Comparison of ENCODE assay signal across 11 cellular contexts in the genomic region with DNA sequence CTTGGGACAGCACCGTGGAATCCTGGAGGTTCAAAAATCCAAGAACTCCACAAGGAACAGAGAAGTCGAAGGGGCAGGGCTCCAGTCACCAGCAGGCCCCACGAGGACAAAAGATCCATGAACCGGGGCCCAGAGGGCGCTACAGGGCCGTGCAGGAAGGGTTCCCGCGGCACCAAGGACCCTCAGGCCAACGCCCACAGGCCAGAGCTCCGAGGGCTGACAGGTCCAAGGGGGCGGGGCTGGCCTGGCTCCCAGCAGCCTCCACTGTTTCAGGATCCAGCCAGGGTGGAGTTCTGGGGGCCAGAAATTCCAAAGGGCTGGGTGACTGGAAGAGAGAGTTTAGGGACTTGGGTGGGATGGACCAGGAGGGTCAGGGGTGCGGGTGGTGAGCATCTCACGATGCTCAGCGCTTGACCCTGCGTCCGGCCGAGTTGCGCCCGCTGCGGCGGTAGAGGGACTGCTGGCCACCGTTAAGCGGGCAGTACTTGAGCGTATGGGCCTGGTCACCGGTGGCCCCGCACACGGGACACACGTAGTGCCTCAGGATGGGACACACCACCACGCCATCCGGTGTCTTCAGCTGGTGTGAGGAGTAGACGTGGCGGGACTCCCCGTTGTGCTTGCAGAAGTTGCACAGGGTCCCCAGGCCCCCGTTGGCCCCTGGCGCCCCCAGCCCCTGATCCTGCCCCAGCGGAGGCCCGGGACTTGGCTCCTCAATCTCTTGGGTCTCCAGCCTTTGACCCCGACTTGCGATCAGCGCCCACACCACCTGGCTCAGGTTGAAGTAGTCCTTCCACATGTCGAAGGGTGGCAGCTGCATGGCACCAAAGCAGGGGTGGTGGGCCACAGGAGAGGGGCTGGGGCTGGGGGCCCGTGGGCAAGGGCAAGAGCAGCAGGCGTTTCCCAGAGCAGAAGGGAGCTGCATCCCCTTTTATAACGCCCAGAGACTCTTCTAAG. TPM values are rescaled to one million over a fixed set of nuclear protein-coding genes. Genes with fewer than 3 reads are reported as not detected.
DNase-seq lines count a peak whose midpoint lies in the region; ATAC-seq and TF ChIP-seq lines count a peak whose summit lies in the region.
"Had no signal": no experiment of that assay in that cellular context is flagged by ENCODE, and none has a peak within 500 bp of the region (broad histone marks: within the 10 kb centered on the region; RNA-seq: fewer than 3 reads in every experiment).

NANOS2 (minus strand) TSS at position 905 of the 957 bp plus-strand sequence; CDS start at position 820, 85 bp downstream.

- DNase-seq in Daoy (ENCODE audit: low read depth), result peak; percentile 65
- DNase-seq in HCT116 (ENCODE audit: low read depth, low spot score), result peak; percentile 56
- peak; percentile 14 for DNase-seq in activated CD4-positive, alpha-beta memory T cell treated with anti-CD3 and anti-CD28 coated beads for 36 hours
- peak; percentile 92 for DNase-seq in iPS-NIHi7 (ENCODE audit: extremely low spot score)
- DNase-seq in NCI-H446 treated with DMSO at 0.1 percent for 48 hours (lab: John Stamatoyannopoulos, UW), result no peak
- DNase-seq in ureter (ENCODE audit: low spot score), result no peak
- no peak for DNase-seq in GDM1 (lab: John Stamatoyannopoulos, UW)
- DNase-seq in NCI-H1436 (lab: John Stamatoyannopoulos, UW), result no peak
- DNase-seq: body of pancreas, mucosa of descending colon, NCI-H1417 treated with DMSO at 0.1 percent for 48 hours had no signal

- H3K36me3 ChIP-seq in HCT116 (ENCODE audit: control insufficient read depth in 1 of 2, insufficient read depth in 2 of 2, low read length in 2 of 2), result no peaks in the 10 kb centered on the region

- peaks cover 4 to 12% of the 10 kb centered on the region in 2 experiments; a peak in 3 of 4 replicates for H3K4me1 ChIP-seq in HCT116 (ENCODE audit: control insufficient read depth in 1 of 2, insufficient read depth in 2 of 2, low read length in 2 of 2)

- no peaks in the 10 kb centered on the region for H3K9me3 Mint-ChIP-seq in activated CD4-positive, alpha-beta memory T cell treated with anti-CD3 and anti-CD28 coated beads for 36 hours

- intact Hi-C loops in HCT116 (cut with micrococcal nuclease), result loop anchor here (5.0 kb wide), 1 partner anchor 103 kb away; no protein-coding TSS in a partner anchor
- intact Hi-C loops in activated CD4-positive, alpha-beta memory T cell treated with anti-CD3 and anti-CD28 coated beads for 36 hours (cut with micrococcal nuclease), result no loop called here

- peaks cover 3% of the 10 kb centered on the region for H3K4me1 Mint-ChIP-seq in activated CD4-positive, alpha-beta memory T cell treated with anti-CD3 and anti-CD28 coated beads for 36 hours (ENCODE audit: low read depth)

- no peak within 1 kb of the TSS for H3K27ac Mint-ChIP-seq in activated CD4-positive, alpha-beta memory T cell treated with anti-CD3 and anti-CD28 coated beads for 36 hours

- POLR2A ChIA-PET in HCT116 (lab: Charles Lee), result interaction anchor here (1.3 to 2.2 kb wide), 2 partner anchors 11 to 51 kb away, joined by 3 to 6 read pairs; partner anchors contain the start of gene SYMPK
- POLR2A ChIA-PET in activated CD4-positive, alpha-beta memory T cell treated with anti-CD3 and anti-CD28 coated beads for 36 hours (lab: Charles Lee), result no interaction called here

- no peak for TF ChIP-seq POLR2A in HCT116 (IDR thresholded peaks at IDR 0.05; ENCODE audit: borderline replicate concordance, extremely low read depth, insufficient read depth, insufficient read length)

- H2AFZ ChIP-seq in HCT116 (ENCODE audit: low read depth, low read length, poor library complexity, severe bottlenecking), result no peak within 1 kb of the TSS

- no peak within 1 kb of the TSS for H3K9ac ChIP-seq in HCT116 (ENCODE audit: low read length)

- peaks cover 28% of the 10 kb centered on the region for H3K27me3 Mint-ChIP-seq in activated CD4-positive, alpha-beta memory T cell treated with anti-CD3 and anti-CD28 coated beads for 36 hours

- RAD21 ChIA-PET in HCT116 (lab: Charles Lee; ENCODE audit: low non-redundant PET in 1 of 2, low total read pairs in 2 of 2, uncharacterized antibody in 2 of 2, unreplicated experiment in 2 of 2), result no interaction called here

- CTCF ChIA-PET in HCT116 (lab: Charles Lee), result interaction anchor here (0.6 to 1.8 kb wide), 5 partner anchors 12 to 162 kb away, joined by 3 to 8 read pairs (median 7); partner anchors contain the start of gene MYPOP
- CTCF ChIA-PET in activated CD4-positive, alpha-beta memory T cell treated with anti-CD3 and anti-CD28 coated beads for 36 hours (lab: Charles Lee), result no interaction called here

- no peaks in the 10 kb centered on the region for H3K9me3 ChIP-seq in HCT116 (ENCODE audit: control insufficient read depth in 1 of 2, insufficient read depth in 1 of 2, low read depth in 1 of 2, low read length in 2 of 2)
- H3K9me3 ChIP-seq: body of pancreas, mucosa of descending colon had no signal

- TF ChIP-seq RAD21 in HCT116 (IDR thresholded peaks at IDR 0.05; ENCODE audit: low read depth), result peak; percentile 79

- H3K27me3 ChIP-seq in HCT116 (ENCODE audit: insufficient read depth, low read length), result no peaks in the 10 kb centered on the region
- H3K27me3 ChIP-seq: body of pancreas had no signal

- ATAC-seq in HCT116, result peak; percentile 91
- ATAC-seq: body of pancreas, mucosa of descending colon had no signal

- no peaks in the 10 kb centered on the region for H3K79me2 ChIP-seq in HCT116 (ENCODE audit: insufficient read depth, low read length)

- peak; percentile 52 to 69 (median 55) for TF ChIP-seq CTCF in HCT116 (IDR thresholded peaks at IDR 0.05 in 2 of 3, conservative IDR thresholded peaks at IDR 0.05 in 1 of 3; ENCODE audit: borderline replicate concordance in 1 of 3, insufficient read depth in 1 of 3, low read depth in 2 of 3, low read length in 2 of 3)

- BruUV-seq in HCT116 (replicated peaks; lab: Mats Ljungman, UMichigan), result no TSS peak

- no peak within 1 kb of the TSS for H3K4me3 ChIP-seq in HCT116 (replicated peaks in 1 of 2; ENCODE audit: low read depth in 1 of 2, low read length in 2 of 2)
- H3K4me3 ChIP-seq: body of pancreas, mucosa of descending colon had no signal

- H3K9me2 ChIP-seq in HCT116 (ENCODE audit: insufficient read depth), result no peaks in the 10 kb centered on the region

- no peak within 1 kb of the TSS for H3K4me3 Mint-ChIP-seq in activated CD4-positive, alpha-beta memory T cell treated with anti-CD3 and anti-CD28 coated beads for 36 hours

- no peak within 1 kb of the TSS for H3K27ac ChIP-seq in HCT116 (ENCODE audit: low read depth, low read length)

- 0 out of 2 replicates have a peak within 1 kb of the TSS, but pooled peaks have one; percentile 10 for H3K4me2 ChIP-seq in HCT116 (ENCODE audit: low read length)

- H3K36me3 Mint-ChIP-seq in activated CD4-positive, alpha-beta memory T cell treated with anti-CD3 and anti-CD28 coated beads for 36 hours, result no peaks in the 10 kb centered on the region

- no peaks in the 10 kb centered on the region for H4K20me1 ChIP-seq in HCT116 (ENCODE audit: insufficient read depth)

TF ChIP-seq in HCT116, 20 proteins besides CTCF, POLR2A, EP300 and RAD21:
- TF ChIP-seq CEBPB (IDR thresholded peaks at IDR 0.05; ENCODE audit: low read depth), result no peak
- TF ChIP-seq SIN3A (IDR thresholded peaks at IDR 0.05; ENCODE audit: low read depth), result no peak
- TF ChIP-seq EZH2 (IDR thresholded peaks at IDR 0.05), result no peak
- TF ChIP-seq EGR1 (IDR thresholded peaks at IDR 0.05; ENCODE audit: low read depth), result no peak
- TF ChIP-seq YY1 (IDR thresholded peaks at IDR 0.05; ENCODE audit: extremely low read depth, insufficient replicate concordance, low read depth, low read length), result no peak
- TF ChIP-seq ZFX (IDR thresholded peaks at IDR 0.05), result no peak
- TF ChIP-seq, protein P1, sequence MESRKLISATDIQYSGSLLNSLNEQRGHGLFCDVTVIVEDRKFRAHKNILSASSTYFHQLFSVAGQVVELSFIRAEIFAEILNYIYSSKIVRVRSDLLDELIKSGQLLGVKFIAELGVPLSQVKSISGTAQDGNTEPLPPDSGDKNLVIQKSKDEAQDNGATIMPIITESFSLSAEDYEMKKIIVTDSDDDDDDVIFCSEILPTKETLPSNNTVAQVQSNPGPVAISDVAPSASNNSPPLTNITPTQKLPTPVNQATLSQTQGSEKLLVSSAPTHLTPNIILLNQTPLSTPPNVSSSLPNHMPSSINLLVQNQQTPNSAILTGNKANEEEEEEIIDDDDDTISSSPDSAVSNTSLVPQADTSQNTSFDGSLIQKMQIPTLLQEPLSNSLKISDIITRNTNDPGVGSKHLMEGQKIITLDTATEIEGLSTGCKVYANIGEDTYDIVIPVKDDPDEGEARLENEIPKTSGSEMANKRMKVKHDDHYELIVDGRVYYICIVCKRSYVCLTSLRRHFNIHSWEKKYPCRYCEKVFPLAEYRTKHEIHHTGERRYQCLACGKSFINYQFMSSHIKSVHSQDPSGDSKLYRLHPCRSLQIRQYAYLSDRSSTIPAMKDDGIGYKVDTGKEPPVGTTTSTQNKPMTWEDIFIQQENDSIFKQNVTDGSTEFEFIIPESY (IDR thresholded peaks at IDR 0.05; ENCODE audit: extremely low read depth, insufficient replicate concordance, low read length), result no peak
- no peak for TF ChIP-seq TCF7L2 (IDR thresholded peaks at IDR 0.05; ENCODE audit: borderline replicate concordance, extremely low read depth, insufficient read depth, insufficient read length)

RNA-seq across cellular contexts. Expression of gene NANOS2, which starts in this region (rescaled TPM):
- not detected in 2 replicates for total RNA-seq in Daoy (2014; rRNA removed; shearing (Covaris generic))
- total RNA-seq in HCT116 (2021; ENCODE audit: unreplicated experiment) (not detected), ureter (not detected)
- not detected in 2 replicates for polyA plus RNA-seq in HCT116 (2012)
- not detected for total RNA-seq in activated CD4-positive, alpha-beta memory T cell treated with anti-CD3 and anti-CD28 coated beads for 36 hours
- total RNA-seq: body of pancreas, mucosa of descending colon had no signal

Comparison
In these comparisons a context has a peak if more than half of its experiments do, and no peak if none do; other contexts are left out.
1. Peak in DNase-seq in Daoy; RNA of the gene not detected or under 1 TPM.
2. Peak in DNase-seq, ATAC-seq and H3K4me2 ChIP-seq in HCT116; RNA of the gene not detected or under 1 TPM.
3. Peak in DNase-seq in activated CD4-positive, alpha-beta memory T cell treated with anti-CD3 and anti-CD28 coated beads for 36 hours; RNA of the gene not detected or under 1 TPM.